Comparison of ENCODE assay signal across 1 cellular context in the genomic region with DNA sequence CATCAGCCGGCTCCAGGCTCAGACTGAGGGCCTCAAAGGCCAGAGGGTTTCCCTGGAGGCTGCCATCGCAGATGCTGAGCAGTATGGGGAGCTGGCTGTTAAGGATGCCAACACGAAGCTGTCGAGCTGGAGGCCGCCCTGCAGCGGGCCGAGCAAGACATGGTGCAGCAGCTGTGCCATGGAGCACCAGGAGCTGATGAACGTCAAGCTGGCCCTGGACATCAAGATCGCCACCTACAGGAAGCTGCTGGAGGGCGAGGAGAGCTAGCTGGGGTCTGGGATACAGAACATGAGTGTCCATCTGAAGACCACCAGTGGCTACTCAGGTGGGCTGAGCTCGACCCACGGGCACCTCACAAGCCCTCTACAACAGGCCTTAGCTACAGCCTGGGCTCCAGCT.
TF ChIP-seq lines count a peak whose summit lies in the region.

No MANE protein-coding gene starts in this region.

TF ChIP-seq in WTC11, 78 proteins besides CTCF, POLR2A, EP300 and RAD21 (continued from another document):
- TF ChIP-seq, protein P1, sequence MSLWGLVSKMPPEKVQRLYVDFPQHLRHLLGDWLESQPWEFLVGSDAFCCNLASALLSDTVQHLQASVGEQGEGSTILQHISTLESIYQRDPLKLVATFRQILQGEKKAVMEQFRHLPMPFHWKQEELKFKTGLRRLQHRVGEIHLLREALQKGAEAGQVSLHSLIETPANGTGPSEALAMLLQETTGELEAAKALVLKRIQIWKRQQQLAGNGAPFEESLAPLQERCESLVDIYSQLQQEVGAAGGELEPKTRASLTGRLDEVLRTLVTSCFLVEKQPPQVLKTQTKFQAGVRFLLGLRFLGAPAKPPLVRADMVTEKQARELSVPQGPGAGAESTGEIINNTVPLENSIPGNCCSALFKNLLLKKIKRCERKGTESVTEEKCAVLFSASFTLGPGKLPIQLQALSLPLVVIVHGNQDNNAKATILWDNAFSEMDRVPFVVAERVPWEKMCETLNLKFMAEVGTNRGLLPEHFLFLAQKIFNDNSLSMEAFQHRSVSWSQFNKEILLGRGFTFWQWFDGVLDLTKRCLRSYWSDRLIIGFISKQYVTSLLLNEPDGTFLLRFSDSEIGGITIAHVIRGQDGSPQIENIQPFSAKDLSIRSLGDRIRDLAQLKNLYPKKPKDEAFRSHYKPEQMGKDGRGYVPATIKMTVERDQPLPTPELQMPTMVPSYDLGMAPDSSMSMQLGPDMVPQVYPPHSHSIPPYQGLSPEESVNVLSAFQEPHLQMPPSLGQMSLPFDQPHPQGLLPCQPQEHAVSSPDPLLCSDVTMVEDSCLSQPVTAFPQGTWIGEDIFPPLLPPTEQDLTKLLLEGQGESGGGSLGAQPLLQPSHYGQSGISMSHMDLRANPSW (CRISPR knock-in tag; conservative IDR thresholded peaks at IDR 0.05; ENCODE audit: low read depth), result no peak
- TF ChIP-seq ZNF423 (CRISPR knock-in tag; IDR thresholded peaks at IDR 0.05), result no peak
- TF ChIP-seq, protein P2, sequence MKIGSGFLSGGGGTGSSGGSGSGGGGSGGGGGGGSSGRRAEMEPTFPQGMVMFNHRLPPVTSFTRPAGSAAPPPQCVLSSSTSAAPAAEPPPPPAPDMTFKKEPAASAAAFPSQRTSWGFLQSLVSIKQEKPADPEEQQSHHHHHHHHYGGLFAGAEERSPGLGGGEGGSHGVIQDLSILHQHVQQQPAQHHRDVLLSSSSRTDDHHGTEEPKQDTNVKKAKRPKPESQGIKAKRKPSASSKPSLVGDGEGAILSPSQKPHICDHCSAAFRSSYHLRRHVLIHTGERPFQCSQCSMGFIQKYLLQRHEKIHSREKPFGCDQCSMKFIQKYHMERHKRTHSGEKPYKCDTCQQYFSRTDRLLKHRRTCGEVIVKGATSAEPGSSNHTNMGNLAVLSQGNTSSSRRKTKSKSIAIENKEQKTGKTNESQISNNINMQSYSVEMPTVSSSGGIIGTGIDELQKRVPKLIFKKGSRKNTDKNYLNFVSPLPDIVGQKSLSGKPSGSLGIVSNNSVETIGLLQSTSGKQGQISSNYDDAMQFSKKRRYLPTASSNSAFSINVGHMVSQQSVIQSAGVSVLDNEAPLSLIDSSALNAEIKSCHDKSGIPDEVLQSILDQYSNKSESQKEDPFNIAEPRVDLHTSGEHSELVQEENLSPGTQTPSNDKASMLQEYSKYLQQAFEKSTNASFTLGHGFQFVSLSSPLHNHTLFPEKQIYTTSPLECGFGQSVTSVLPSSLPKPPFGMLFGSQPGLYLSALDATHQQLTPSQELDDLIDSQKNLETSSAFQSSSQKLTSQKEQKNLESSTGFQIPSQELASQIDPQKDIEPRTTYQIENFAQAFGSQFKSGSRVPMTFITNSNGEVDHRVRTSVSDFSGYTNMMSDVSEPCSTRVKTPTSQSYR (CRISPR knock-in tag; IDR thresholded peaks at IDR 0.05), result no peak
- TF ChIP-seq, protein P3, sequence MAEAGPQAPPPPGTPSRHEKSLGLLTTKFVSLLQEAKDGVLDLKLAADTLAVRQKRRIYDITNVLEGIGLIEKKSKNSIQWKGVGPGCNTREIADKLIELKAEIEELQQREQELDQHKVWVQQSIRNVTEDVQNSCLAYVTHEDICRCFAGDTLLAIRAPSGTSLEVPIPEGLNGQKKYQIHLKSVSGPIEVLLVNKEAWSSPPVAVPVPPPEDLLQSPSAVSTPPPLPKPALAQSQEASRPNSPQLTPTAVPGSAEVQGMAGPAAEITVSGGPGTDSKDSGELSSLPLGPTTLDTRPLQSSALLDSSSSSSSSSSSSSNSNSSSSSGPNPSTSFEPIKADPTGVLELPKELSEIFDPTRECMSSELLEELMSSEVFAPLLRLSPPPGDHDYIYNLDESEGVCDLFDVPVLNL (CRISPR knock-in tag; IDR thresholded peaks at IDR 0.05; ENCODE audit: borderline replicate concordance, low read depth), result no peak
- no peak for TF ChIP-seq JUN (CRISPR knock-in tag; IDR thresholded peaks at IDR 0.05)
- TF ChIP-seq, protein P4, sequence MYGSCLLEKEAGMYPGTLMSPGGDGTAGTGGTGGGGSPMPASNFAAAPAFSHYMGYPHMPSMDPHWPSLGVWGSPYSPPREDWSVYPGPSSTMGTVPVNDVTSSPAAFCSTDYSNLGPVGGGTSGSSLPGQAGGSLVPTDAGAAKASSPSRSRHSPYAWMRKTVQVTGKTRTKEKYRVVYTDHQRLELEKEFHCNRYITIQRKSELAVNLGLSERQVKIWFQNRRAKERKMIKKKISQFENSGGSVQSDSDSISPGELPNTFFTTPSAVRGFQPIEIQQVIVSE (CRISPR knock-in tag; IDR thresholded peaks at IDR 0.05; ENCODE audit: borderline replicate concordance), result no peak
- TF ChIP-seq, protein P5, sequence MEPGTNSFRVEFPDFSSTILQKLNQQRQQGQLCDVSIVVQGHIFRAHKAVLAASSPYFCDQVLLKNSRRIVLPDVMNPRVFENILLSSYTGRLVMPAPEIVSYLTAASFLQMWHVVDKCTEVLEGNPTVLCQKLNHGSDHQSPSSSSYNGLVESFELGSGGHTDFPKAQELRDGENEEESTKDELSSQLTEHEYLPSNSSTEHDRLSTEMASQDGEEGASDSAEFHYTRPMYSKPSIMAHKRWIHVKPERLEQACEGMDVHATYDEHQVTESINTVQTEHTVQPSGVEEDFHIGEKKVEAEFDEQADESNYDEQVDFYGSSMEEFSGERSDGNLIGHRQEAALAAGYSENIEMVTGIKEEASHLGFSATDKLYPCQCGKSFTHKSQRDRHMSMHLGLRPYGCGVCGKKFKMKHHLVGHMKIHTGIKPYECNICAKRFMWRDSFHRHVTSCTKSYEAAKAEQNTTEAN (CRISPR knock-in tag; IDR thresholded peaks at IDR 0.05), result no peak
- TF ChIP-seq SOX15 (CRISPR knock-in tag; IDR thresholded peaks at IDR 0.05), result no peak
- no peak for TF ChIP-seq PRRX2 (CRISPR knock-in tag; IDR thresholded peaks at IDR 0.05)
- TF ChIP-seq, protein P6, sequence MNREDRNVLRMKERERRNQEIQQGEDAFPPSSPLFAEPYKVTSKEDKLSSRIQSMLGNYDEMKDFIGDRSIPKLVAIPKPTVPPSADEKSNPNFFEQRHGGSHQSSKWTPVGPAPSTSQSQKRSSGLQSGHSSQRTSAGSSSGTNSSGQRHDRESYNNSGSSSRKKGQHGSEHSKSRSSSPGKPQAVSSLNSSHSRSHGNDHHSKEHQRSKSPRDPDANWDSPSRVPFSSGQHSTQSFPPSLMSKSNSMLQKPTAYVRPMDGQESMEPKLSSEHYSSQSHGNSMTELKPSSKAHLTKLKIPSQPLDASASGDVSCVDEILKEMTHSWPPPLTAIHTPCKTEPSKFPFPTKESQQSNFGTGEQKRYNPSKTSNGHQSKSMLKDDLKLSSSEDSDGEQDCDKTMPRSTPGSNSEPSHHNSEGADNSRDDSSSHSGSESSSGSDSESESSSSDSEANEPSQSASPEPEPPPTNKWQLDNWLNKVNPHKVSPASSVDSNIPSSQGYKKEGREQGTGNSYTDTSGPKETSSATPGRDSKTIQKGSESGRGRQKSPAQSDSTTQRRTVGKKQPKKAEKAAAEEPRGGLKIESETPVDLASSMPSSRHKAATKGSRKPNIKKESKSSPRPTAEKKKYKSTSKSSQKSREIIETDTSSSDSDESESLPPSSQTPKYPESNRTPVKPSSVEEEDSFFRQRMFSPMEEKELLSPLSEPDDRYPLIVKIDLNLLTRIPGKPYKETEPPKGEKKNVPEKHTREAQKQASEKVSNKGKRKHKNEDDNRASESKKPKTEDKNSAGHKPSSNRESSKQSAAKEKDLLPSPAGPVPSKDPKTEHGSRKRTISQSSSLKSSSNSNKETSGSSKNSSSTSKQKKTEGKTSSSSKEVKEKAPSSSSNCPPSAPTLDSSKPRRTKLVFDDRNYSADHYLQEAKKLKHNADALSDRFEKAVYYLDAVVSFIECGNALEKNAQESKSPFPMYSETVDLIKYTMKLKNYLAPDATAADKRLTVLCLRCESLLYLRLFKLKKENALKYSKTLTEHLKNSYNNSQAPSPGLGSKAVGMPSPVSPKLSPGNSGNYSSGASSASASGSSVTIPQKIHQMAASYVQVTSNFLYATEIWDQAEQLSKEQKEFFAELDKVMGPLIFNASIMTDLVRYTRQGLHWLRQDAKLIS (CRISPR knock-in tag; IDR thresholded peaks at IDR 0.05; ENCODE audit: borderline replicate concordance), result no peak
- no peak for TF ChIP-seq FOXK1 (CRISPR knock-in tag; IDR thresholded peaks at IDR 0.05)
